In genomic region chr4:8679032-8679431, GRCh38 we compare ENCODE assay signal across 9 cellular contexts.
"Had no signal": no experiment of that assay in that cellular context is flagged by ENCODE, and none has a peak within 500 bp of the region (broad histone marks: within the 10 kb centered on the region; RNA-seq: fewer than 3 reads in every experiment).

No MANE protein-coding gene starts in this region.

- H3K36me3 ChIP-seq: HAP-1 had no signal

- H3K4me1 ChIP-seq: HAP-1 had no signal

- H3K27ac ChIP-seq: HL-60 had no signal

- H3K4me3 ChIP-seq: GM23338, HAP-1 had no signal

- H3K9me3 ChIP-seq: HAP-1 had no signal

- ATAC-seq: GM23338, HCT116, HepG2 had no signal

- FAIRE-seq: H1, H54, HepG2 had no signal

- DNase-seq: HFFc6, KBM-7 had no signal
